ENCODE assay signal across 10 cellular contexts in genomic region chr3:50588759-50589433, GRCh38. TPM values are rescaled to one million over a fixed set of nuclear protein-coding genes. Genes with fewer than 3 reads are reported as not detected.
DNase-seq lines count a peak whose midpoint lies in the region; ATAC-seq and TF ChIP-seq lines count a peak whose summit lies in the region.
"Had no signal": no experiment of that assay in that cellular context is flagged by ENCODE, and none has a peak within 500 bp of the region (broad histone marks: within the 10 kb centered on the region; RNA-seq: fewer than 3 reads in every experiment).

No MANE protein-coding gene starts in this region.

- peak overlapping the region; percentile 98 for H3K27ac ChIP-seq in neutrophil
- H3K27ac ChIP-seq: gastroesophageal sphincter had no signal

- no peaks in the 10 kb centered on the region for H3K27me3 Mint-ChIP-seq in central memory CD8-positive, alpha-beta T cell

- H3K4me3 Mint-ChIP-seq in central memory CD8-positive, alpha-beta T cell: peak overlapping the region; percentile 55

- H3K36me3 Mint-ChIP-seq in central memory CD8-positive, alpha-beta T cell (ENCODE audit: insufficient read depth): peaks cover 4% of the 10 kb centered on the region

- H3K4me3 ChIP-seq in neutrophil (ENCODE audit: low read depth in 1 of 2, low read length in 1 of 2): no peak overlapping the region
- H3K4me3 ChIP-seq: gastroesophageal sphincter had no signal

- no peak for ATAC-seq in central memory CD8-positive, alpha-beta T cell (replicated peaks; ENCODE audit: extremely low read depth, poor library complexity, severe bottlenecking)
- ATAC-seq in GM18909 (IDR thresholded peaks at IDR 0.05; ENCODE audit: poor library complexity, unreplicated experiment): no peak
- ATAC-seq in HG03520 (IDR thresholded peaks at IDR 0.05; ENCODE audit: unreplicated experiment): no peak
- ATAC-seq: gastroesophageal sphincter had no signal

- peaks cover 44 to 51% of the 10 kb centered on the region in 2 experiments for H3K4me1 ChIP-seq in neutrophil (ENCODE audit: control insufficient read depth in 1 of 2, insufficient read depth in 1 of 2, low read depth in 1 of 2, low read length in 1 of 2)

- H3K27ac Mint-ChIP-seq in central memory CD8-positive, alpha-beta T cell (ENCODE audit: low read depth): peak overlapping the region; percentile 91

- DNase-seq in GM03348 (ENCODE audit: low spot score) (peak; percentile 25), M059J (ENCODE audit: low read depth) (peak; percentile 28), superior temporal gyrus (ENCODE audit: extremely low spot score) (no peak)
- no peak for DNase-seq in central memory CD8-positive, alpha-beta T cell (ENCODE audit: low spot score in 2 of 2)
- DNase-seq: NCI-H2081 treated with DMSO at 0.1 percent for 48 hours had no signal

- TF ChIP-seq CTCF in neutrophil (IDR thresholded peaks at IDR 0.05): no peak

- no peaks in the 10 kb centered on the region for H3K36me3 ChIP-seq in neutrophil

- no peaks in the 10 kb centered on the region for H3K27me3 ChIP-seq in neutrophil
- H3K27me3 ChIP-seq: gastroesophageal sphincter had no signal

- peaks cover 62% of the 10 kb centered on the region for H3K4me1 Mint-ChIP-seq in central memory CD8-positive, alpha-beta T cell

- no peaks in the 10 kb centered on the region for H3K9me3 Mint-ChIP-seq in central memory CD8-positive, alpha-beta T cell

- no peaks in the 10 kb centered on the region for H3K9me3 ChIP-seq in neutrophil
- H3K9me3 ChIP-seq: gastroesophageal sphincter had no signal

RNA-seq across cellular contexts. Expression of gene HEMK1, which starts 19.6 kb away (rescaled TPM):
- total RNA-seq in M059J (2014; rRNA removed; shearing (Covaris generic)): 5.5 and 7.3 TPM in 2 replicates

RNA-seq across cellular contexts. Expression of gene C3orf18, which starts 21.3 kb away (rescaled TPM):
- 0.05 and 2.7 TPM in 2 replicates for total RNA-seq in M059J (2014; rRNA removed; shearing (Covaris generic))

RNA-seq across cellular contexts. Expression of gene CISH, which starts 22.7 kb away (rescaled TPM):
- 0.81 and 0.99 TPM in 2 replicates for total RNA-seq in M059J (2014; rRNA removed; shearing (Covaris generic))
- total RNA-seq: OCI-LY7 had no signal

RNA-seq across cellular contexts. Expression of gene MAPKAPK3, which starts 28.1 kb away (rescaled TPM):
- total RNA-seq in M059J (2014; rRNA removed; shearing (Covaris generic)): 40.0 and 46.4 TPM in 2 replicates

Comparison
In these comparisons a context has a peak if more than half of its experiments do, and no peak if none do; other contexts are left out.
1. DNase-seq: peak in GM03348 (single experiment) and M059J (single experiment); none in central memory CD8-positive, alpha-beta T cell (0 of 2) and superior temporal gyrus (single experiment).